1 cellular context compared by ENCODE assay signal in the genomic region with DNA sequence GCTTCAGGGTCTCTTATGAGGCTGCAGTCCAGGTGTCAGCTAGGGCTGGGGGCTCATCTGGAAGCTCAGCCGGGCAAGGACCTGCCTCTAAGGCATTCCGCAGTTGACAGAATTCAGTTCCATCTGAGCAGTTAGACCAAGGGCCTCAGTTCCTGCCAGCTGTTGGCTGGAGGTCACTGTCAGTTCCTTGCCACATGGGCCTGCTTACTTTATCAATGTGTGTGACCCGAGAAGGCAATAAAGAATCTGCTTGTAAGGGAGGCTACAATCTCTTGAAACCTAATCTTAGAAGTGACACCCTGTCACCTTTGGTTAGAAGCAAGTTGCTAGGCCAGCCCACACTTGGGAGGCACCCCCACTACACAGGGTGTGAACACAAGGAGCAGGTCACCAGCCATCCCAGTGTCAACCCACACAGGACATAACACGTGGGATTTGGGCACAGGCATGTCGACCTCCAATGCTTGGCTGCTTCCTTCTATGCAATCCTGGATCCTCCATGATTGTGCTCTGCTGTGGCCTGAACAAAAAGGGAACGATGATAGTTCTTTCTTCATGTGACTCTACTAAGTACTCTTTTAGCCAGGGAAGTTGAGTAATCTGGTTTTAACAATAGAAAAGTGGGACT.
TF ChIP-seq lines count a peak whose summit lies in the region.

No MANE protein-coding gene starts in this region.

TF ChIP-seq in GM12878, 131 proteins besides CTCF, POLR2A, EP300 and RAD21 (continued from another document):
- TF ChIP-seq, protein P1, sequence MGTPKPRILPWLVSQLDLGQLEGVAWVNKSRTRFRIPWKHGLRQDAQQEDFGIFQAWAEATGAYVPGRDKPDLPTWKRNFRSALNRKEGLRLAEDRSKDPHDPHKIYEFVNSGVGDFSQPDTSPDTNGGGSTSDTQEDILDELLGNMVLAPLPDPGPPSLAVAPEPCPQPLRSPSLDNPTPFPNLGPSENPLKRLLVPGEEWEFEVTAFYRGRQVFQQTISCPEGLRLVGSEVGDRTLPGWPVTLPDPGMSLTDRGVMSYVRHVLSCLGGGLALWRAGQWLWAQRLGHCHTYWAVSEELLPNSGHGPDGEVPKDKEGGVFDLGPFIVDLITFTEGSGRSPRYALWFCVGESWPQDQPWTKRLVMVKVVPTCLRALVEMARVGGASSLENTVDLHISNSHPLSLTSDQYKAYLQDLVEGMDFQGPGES (IDR thresholded peaks at IDR 0.05), result no peak
- no peak for TF ChIP-seq ZNF622 (IDR thresholded peaks at IDR 0.05)
- TF ChIP-seq SUPT20H (IDR thresholded peaks at IDR 0.05; ENCODE audit: borderline replicate concordance, control insufficient read depth, low read depth, low read length), result no peak
- TF ChIP-seq POLR2AphosphoS2 (IDR thresholded peaks at IDR 0.05; ENCODE audit: low read depth, low read length), result no peak
- TF ChIP-seq, protein P2, sequence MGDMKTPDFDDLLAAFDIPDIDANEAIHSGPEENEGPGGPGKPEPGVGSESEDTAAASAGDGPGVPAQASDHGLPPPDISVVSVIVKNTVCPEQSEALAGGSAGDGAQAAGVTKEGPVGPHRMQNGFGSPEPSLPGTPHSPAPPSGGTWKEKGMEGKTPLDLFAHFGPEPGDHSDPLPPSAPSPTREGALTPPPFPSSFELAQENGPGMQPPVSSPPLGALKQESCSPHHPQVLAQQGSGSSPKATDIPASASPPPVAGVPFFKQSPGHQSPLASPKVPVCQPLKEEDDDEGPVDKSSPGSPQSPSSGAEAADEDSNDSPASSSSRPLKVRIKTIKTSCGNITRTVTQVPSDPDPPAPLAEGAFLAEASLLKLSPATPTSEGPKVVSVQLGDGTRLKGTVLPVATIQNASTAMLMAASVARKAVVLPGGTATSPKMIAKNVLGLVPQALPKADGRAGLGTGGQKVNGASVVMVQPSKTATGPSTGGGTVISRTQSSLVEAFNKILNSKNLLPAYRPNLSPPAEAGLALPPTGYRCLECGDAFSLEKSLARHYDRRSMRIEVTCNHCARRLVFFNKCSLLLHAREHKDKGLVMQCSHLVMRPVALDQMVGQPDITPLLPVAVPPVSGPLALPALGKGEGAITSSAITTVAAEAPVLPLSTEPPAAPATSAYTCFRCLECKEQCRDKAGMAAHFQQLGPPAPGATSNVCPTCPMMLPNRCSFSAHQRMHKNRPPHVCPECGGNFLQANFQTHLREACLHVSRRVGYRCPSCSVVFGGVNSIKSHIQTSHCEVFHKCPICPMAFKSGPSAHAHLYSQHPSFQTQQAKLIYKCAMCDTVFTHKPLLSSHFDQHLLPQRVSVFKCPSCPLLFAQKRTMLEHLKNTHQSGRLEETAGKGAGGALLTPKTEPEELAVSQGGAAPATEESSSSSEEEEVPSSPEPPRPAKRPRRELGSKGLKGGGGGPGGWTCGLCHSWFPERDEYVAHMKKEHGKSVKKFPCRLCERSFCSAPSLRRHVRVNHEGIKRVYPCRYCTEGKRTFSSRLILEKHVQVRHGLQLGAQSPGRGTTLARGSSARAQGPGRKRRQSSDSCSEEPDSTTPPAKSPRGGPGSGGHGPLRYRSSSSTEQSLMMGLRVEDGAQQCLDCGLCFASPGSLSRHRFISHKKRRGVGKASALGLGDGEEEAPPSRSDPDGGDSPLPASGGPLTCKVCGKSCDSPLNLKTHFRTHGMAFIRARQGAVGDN (IDR thresholded peaks at IDR 0.05), result peak; percentile 42; the same call in 1 of the 2 replicates
- TF ChIP-seq RB1 (IDR thresholded peaks at IDR 0.05; ENCODE audit: borderline replicate concordance), result no peak
- no peak for TF ChIP-seq TAF1 (IDR thresholded peaks at IDR 0.05; ENCODE audit: borderline replicate concordance, low read depth, low read length)
- TF ChIP-seq TARDBP (IDR thresholded peaks at IDR 0.05; ENCODE audit: borderline replicate concordance), result no peak
- no peak for TF ChIP-seq ESRRA (IDR thresholded peaks at IDR 0.05; ENCODE audit: low read length)
- TF ChIP-seq, protein P3, sequence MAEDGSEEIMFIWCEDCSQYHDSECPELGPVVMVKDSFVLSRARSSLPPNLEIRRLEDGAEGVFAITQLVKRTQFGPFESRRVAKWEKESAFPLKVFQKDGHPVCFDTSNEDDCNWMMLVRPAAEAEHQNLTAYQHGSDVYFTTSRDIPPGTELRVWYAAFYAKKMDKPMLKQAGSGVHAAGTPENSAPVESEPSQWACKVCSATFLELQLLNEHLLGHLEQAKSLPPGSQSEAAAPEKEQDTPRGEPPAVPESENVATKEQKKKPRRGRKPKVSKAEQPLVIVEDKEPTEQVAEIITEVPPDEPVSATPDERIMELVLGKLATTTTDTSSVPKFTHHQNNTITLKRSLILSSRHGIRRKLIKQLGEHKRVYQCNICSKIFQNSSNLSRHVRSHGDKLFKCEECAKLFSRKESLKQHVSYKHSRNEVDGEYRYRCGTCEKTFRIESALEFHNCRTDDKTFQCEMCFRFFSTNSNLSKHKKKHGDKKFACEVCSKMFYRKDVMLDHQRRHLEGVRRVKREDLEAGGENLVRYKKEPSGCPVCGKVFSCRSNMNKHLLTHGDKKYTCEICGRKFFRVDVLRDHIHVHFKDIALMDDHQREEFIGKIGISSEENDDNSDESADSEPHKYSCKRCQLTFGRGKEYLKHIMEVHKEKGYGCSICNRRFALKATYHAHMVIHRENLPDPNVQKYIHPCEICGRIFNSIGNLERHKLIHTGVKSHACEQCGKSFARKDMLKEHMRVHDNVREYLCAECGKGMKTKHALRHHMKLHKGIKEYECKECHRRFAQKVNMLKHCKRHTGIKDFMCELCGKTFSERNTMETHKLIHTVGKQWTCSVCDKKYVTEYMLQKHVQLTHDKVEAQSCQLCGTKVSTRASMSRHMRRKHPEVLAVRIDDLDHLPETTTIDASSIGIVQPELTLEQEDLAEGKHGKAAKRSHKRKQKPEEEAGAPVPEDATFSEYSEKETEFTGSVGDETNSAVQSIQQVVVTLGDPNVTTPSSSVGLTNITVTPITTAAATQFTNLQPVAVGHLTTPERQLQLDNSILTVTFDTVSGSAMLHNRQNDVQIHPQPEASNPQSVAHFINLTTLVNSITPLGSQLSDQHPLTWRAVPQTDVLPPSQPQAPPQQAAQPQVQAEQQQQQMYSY (CRISPR knock-in tag; IDR thresholded peaks at IDR 0.05), result no peak
- 0 out of 2 replicates have a peak, but pooled peaks have one; percentile 19 for TF ChIP-seq MTA2 (IDR thresholded peaks at IDR 0.05; ENCODE audit: low read depth)
- no peak for TF ChIP-seq KDM1A (IDR thresholded peaks at IDR 0.05; ENCODE audit: borderline replicate concordance)
- TF ChIP-seq, protein P4, sequence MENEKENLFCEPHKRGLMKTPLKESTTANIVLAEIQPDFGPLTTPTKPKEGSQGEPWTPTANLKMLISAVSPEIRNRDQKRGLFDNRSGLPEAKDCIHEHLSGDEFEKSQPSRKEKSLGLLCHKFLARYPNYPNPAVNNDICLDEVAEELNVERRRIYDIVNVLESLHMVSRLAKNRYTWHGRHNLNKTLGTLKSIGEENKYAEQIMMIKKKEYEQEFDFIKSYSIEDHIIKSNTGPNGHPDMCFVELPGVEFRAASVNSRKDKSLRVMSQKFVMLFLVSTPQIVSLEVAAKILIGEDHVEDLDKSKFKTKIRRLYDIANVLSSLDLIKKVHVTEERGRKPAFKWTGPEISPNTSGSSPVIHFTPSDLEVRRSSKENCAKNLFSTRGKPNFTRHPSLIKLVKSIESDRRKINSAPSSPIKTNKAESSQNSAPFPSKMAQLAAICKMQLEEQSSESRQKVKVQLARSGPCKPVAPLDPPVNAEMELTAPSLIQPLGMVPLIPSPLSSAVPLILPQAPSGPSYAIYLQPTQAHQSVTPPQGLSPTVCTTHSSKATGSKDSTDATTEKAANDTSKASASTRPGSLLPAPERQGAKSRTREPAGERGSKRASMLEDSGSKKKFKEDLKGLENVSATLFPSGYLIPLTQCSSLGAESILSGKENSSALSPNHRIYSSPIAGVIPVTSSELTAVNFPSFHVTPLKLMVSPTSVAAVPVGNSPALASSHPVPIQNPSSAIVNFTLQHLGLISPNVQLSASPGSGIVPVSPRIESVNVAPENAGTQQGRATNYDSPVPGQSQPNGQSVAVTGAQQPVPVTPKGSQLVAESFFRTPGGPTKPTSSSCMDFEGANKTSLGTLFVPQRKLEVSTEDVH (IDR thresholded peaks at IDR 0.05; ENCODE audit: low read depth, partially characterized antibody), result no peak
- no peak for TF ChIP-seq ZNF384 (IDR thresholded peaks at IDR 0.05; ENCODE audit: borderline replicate concordance, low read depth, low read length)
- TF ChIP-seq IKZF2 (IDR thresholded peaks at IDR 0.05), result peak; percentile 28 to 36; a peak in 2 of 4 replicates
- TF ChIP-seq JUNB (IDR thresholded peaks at IDR 0.05), result no peak
- TF ChIP-seq MYC (IDR thresholded peaks at IDR 0.05; ENCODE audit: insufficient read depth, insufficient read length, insufficient replicate concordance, low read length, severe bottlenecking), result no peak
- TF ChIP-seq, protein P5, sequence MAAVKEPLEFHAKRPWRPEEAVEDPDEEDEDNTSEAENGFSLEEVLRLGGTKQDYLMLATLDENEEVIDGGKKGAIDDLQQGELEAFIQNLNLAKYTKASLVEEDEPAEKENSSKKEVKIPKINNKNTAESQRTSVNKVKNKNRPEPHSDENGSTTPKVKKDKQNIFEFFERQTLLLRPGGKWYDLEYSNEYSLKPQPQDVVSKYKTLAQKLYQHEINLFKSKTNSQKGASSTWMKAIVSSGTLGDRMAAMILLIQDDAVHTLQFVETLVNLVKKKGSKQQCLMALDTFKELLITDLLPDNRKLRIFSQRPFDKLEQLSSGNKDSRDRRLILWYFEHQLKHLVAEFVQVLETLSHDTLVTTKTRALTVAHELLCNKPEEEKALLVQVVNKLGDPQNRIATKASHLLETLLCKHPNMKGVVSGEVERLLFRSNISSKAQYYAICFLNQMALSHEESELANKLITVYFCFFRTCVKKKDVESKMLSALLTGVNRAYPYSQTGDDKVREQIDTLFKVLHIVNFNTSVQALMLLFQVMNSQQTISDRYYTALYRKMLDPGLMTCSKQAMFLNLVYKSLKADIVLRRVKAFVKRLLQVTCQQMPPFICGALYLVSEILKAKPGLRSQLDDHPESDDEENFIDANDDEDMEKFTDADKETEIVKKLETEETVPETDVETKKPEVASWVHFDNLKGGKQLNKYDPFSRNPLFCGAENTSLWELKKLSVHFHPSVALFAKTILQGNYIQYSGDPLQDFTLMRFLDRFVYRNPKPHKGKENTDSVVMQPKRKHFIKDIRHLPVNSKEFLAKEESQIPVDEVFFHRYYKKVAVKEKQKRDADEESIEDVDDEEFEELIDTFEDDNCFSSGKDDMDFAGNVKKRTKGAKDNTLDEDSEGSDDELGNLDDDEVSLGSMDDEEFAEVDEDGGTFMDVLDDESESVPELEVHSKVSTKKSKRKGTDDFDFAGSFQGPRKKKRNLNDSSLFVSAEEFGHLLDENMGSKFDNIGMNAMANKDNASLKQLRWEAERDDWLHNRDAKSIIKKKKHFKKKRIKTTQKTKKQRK (IDR thresholded peaks at IDR 0.05; ENCODE audit: low read depth, low read length), result no peak
- peak; percentile 57 for TF ChIP-seq NR2F1 (conservative IDR thresholded peaks at IDR 0.05)
- TF ChIP-seq SREBF2 (IDR thresholded peaks at IDR 0.05; ENCODE audit: low read length), result no peak
- TF ChIP-seq, protein P6, sequence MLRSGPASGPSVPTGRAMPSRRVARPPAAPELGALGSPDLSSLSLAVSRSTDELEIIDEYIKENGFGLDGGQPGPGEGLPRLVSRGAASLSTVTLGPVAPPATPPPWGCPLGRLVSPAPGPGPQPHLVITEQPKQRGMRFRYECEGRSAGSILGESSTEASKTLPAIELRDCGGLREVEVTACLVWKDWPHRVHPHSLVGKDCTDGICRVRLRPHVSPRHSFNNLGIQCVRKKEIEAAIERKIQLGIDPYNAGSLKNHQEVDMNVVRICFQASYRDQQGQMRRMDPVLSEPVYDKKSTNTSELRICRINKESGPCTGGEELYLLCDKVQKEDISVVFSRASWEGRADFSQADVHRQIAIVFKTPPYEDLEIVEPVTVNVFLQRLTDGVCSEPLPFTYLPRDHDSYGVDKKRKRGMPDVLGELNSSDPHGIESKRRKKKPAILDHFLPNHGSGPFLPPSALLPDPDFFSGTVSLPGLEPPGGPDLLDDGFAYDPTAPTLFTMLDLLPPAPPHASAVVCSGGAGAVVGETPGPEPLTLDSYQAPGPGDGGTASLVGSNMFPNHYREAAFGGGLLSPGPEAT (IDR thresholded peaks at IDR 0.05; ENCODE audit: low read depth), result peak; percentile 31; the same call in 1 of the 2 replicates
- TF ChIP-seq, protein P7, sequence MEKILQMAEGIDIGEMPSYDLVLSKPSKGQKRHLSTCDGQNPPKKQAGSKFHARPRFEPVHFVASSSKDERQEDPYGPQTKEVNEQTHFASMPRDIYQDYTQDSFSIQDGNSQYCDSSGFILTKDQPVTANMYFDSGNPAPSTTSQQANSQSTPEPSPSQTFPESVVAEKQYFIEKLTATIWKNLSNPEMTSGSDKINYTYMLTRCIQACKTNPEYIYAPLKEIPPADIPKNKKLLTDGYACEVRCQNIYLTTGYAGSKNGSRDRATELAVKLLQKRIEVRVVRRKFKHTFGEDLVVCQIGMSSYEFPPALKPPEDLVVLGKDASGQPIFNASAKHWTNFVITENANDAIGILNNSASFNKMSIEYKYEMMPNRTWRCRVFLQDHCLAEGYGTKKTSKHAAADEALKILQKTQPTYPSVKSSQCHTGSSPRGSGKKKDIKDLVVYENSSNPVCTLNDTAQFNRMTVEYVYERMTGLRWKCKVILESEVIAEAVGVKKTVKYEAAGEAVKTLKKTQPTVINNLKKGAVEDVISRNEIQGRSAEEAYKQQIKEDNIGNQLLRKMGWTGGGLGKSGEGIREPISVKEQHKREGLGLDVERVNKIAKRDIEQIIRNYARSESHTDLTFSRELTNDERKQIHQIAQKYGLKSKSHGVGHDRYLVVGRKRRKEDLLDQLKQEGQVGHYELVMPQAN (conservative IDR thresholded peaks at IDR 0.05), result no peak
- peak; percentile 58; the same call in 1 of the 2 replicates for TF ChIP-seq IKZF1 (conservative IDR thresholded peaks at IDR 0.05)
- TF ChIP-seq TCF3 (IDR thresholded peaks at IDR 0.05; ENCODE audit: borderline replicate concordance, insufficient read depth, low read depth, low read length), result no peak
- no peak for TF ChIP-seq ZBED1 (IDR thresholded peaks at IDR 0.05; ENCODE audit: borderline replicate concordance)
TF ChIP-seq in GM12878: peak in this region for 6.
